ENCODE assay signal across 11 cellular contexts in the genomic region with DNA sequence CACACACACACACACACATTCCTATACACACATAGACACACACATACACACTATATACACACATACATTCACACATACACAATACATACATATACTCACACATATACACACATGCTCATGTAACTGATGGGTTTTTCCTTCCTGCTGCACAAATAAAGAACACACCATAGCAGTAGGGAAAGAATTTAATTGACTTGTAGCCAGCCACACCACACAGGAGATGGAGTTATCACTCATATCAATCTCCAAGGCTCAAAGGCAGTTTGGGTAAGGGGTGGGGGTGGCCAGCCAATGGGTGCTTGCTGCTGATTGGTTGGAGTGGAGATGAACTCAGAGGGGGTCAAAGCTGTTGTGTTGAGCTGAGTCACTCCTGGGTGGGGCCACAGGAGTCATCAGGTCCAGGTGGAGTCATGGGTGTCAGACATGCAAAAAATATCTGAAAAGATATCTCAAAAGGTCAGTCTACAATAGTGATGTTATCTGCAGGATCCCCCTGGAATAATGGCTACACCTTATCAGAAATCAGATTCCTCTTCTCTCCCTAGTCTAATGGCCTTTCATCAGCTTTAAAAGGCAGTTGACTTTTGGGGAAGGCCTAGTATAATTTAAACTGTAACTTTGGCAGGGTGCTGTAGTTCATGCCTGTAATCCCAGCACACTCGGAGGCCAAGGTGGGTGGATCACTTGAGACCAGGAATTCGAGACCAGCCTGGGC. TPM values are rescaled to one million over a fixed set of nuclear protein-coding genes. Genes with fewer than 3 reads are reported as not detected.
A peak's percentile ranks its signal among the peaks of the same experiment; 100 is the strongest.
DNase-seq lines count a peak whose midpoint lies in the region; ATAC-seq and TF ChIP-seq lines count a peak whose summit lies in the region.
"Had no signal": no experiment of that assay in that cellular context is flagged by ENCODE, and none has a peak within 500 bp of the region (broad histone marks: within the 10 kb centered on the region; RNA-seq: fewer than 3 reads in every experiment).

No MANE protein-coding gene starts in this region.

- dilution Hi-C loops in mammary epithelial cell (cut with HindIII; ENCODE audit: low sequenced_read_pairs), result loop anchor here (10.0 kb wide), 1 partner anchor 105 kb away; no protein-coding TSS in a partner anchor

- H3K9me3 ChIP-seq in OCI-LY1 (ENCODE audit: low read length) (no peaks in the 10 kb centered on the region), mammary epithelial cell (replicated peaks; ENCODE audit: insufficient read depth, low read length) (no peaks in the 10 kb centered on the region)

- BruUV-seq in mammary epithelial cell (replicated peaks; lab: Mats Ljungman, UMichigan), result no TSS peak

- no peak overlapping the region for H3K27ac Mint-ChIP-seq in activated CD4-positive, alpha-beta T cell treated with anti-CD3 and anti-CD28 coated beads, Interleukin-2, amount 10 ng/mL, durations not matched to agents 24 days and 14 days
- no peak overlapping the region for H3K27ac Mint-ChIP-seq in stimulated activated effector memory CD8-positive, alpha-beta T cell treated with anti-CD3 and anti-CD28 coated beads, Interleukin-12 subunit alpha, Interleukin-12 subunit beta, amount 100 ng/mL, for 72 hours

- H3K27ac ChIP-seq in OCI-LY1 (ENCODE audit: low read depth, low read length, poor library complexity, severe bottlenecking) (peak overlapping the region; percentile 96), mammary epithelial cell (ENCODE audit: insufficient read depth, low read depth, low read length) (peak overlapping the region; percentile 36)

- no peaks in the 10 kb centered on the region for H4K20me1 ChIP-seq in OCI-LY1 (ENCODE audit: insufficient read depth, low read length)
- no peaks in the 10 kb centered on the region for H4K20me1 ChIP-seq in mammary epithelial cell (ENCODE audit: insufficient read depth, low read length)

- H3K36me3 ChIP-seq in OCI-LY1 (ENCODE audit: insufficient read depth, low read length) (no peaks in the 10 kb centered on the region), mammary epithelial cell (ENCODE audit: insufficient read depth, low read length) (no peaks in the 10 kb centered on the region)

- H3K4me1 Mint-ChIP-seq in activated CD4-positive, alpha-beta T cell treated with anti-CD3 and anti-CD28 coated beads, Interleukin-2, amount 10 ng/mL, durations not matched to agents 24 days and 14 days, result peaks cover 8% of the 10 kb centered on the region
- peaks cover 11% of the 10 kb centered on the region for H3K4me1 Mint-ChIP-seq in stimulated activated effector memory CD8-positive, alpha-beta T cell treated with anti-CD3 and anti-CD28 coated beads, Interleukin-12 subunit alpha, Interleukin-12 subunit beta, amount 100 ng/mL, for 72 hours

- intact Hi-C loops in activated CD4-positive, alpha-beta T cell treated with anti-CD3 and anti-CD28 coated beads, Interleukin-2, amount 10 ng/mL, durations not matched to agents 24 days and 14 days (cut with micrococcal nuclease), result no loop called here
- intact Hi-C loops in mammary epithelial cell (cut with micrococcal nuclease), result no loop called here

- ATAC-seq in stimulated activated effector memory CD8-positive, alpha-beta T cell treated with anti-CD3 and anti-CD28 coated beads, Interleukin-12 subunit alpha, Interleukin-12 subunit beta, amount 100 ng/mL, for 72 hours, result peak; percentile 91
- no peak for ATAC-seq in HG03095 (IDR thresholded peaks at IDR 0.05; ENCODE audit: unreplicated experiment)
- ATAC-seq: WTC11 had no signal

- DNase-seq in activated CD4-positive, alpha-beta T cell treated with anti-CD3 and anti-CD28 coated beads for 48 hours, result peak; percentile 71
- DNase-seq in activated CD4-positive, alpha-beta T cell treated with anti-CD3 and anti-CD28 coated beads, Interleukin-2, amount 10 ng/mL, durations not matched to agents 24 days and 14 days, result no peak
- DNase-seq in mammary epithelial cell (peak; percentile 79), HuH-7 (ENCODE audit: low spot score) (no peak), NCI-H748 treated with DMSO at 0.1 percent for 48 hours (lab: John Stamatoyannopoulos, UW) (no peak)
- no peak for DNase-seq in stimulated activated effector memory CD8-positive, alpha-beta T cell treated with anti-CD3 and anti-CD28 coated beads, Interleukin-12 subunit alpha, Interleukin-12 subunit beta, amount 100 ng/mL, for 72 hours (ENCODE audit: low spot score in 2 of 2)
- DNase-seq: caudate nucleus, H7 had no signal

- H3K9ac ChIP-seq in OCI-LY1 (ENCODE audit: low read length), result peak overlapping the region; percentile 55
- H3K9ac ChIP-seq in mammary epithelial cell (ENCODE audit: insufficient read depth, low read length), result no peak overlapping the region

- H2AFZ ChIP-seq in OCI-LY1 (ENCODE audit: low read length) (no peak overlapping the region), mammary epithelial cell (ENCODE audit: low read depth, low read length) (peak overlapping the region; percentile 47)

- H3K27me3 ChIP-seq in OCI-LY1 (ENCODE audit: insufficient read depth, low read length) (no peaks in the 10 kb centered on the region), mammary epithelial cell (ENCODE audit: insufficient read depth, low read length) (no peaks in the 10 kb centered on the region)

- peaks cover 8% of the 10 kb centered on the region for H3F3A ChIP-seq in OCI-LY1 (ENCODE audit: insufficient read depth, low read length)

- H3K9me2 ChIP-seq in OCI-LY1 (ENCODE audit: low read depth, low read length), result no peaks in the 10 kb centered on the region

- H3K4me3 Mint-ChIP-seq in activated CD4-positive, alpha-beta T cell treated with anti-CD3 and anti-CD28 coated beads, Interleukin-2, amount 10 ng/mL, durations not matched to agents 24 days and 14 days, result no peak overlapping the region
- H3K4me3 Mint-ChIP-seq in stimulated activated effector memory CD8-positive, alpha-beta T cell treated with anti-CD3 and anti-CD28 coated beads, Interleukin-12 subunit alpha, Interleukin-12 subunit beta, amount 100 ng/mL, for 72 hours, result no peak overlapping the region
- H3K4me3 Mint-ChIP-seq: WTC11 had no signal

- H3K27me3 Mint-ChIP-seq in activated CD4-positive, alpha-beta T cell treated with anti-CD3 and anti-CD28 coated beads, Interleukin-2, amount 10 ng/mL, durations not matched to agents 24 days and 14 days, result peaks cover 4% of the 10 kb centered on the region

- H3K4me1 ChIP-seq in OCI-LY1 (ENCODE audit: insufficient read depth, low read length, severe bottlenecking) (peaks cover 89% of the 10 kb centered on the region), mammary epithelial cell (ENCODE audit: insufficient read depth, low read length) (peaks cover 21% of the 10 kb centered on the region)

- TF ChIP-seq CTCF in OCI-LY1 (IDR thresholded peaks at IDR 0.05; ENCODE audit: low read length) (no peak), mammary epithelial cell (conservative IDR thresholded peaks at IDR 0.05 in 1 of 2, IDR thresholded peaks at IDR 0.05 in 1 of 2; ENCODE audit: extremely low read depth in 1 of 2, insufficient read depth in 1 of 2, low read depth in 1 of 2, low read length in 2 of 2) (no peak)

- H3K4me3 ChIP-seq in OCI-LY1 (ENCODE audit: low read depth, low read length, poor library complexity, severe bottlenecking), result peak overlapping the region; percentile 44
- no peak overlapping the region for H3K4me3 ChIP-seq in mammary epithelial cell (replicated peaks in 1 of 3; ENCODE audit: insufficient read depth in 1 of 3, low read depth in 2 of 3, low read length in 3 of 3)

- 50% methylated on average over 2 of the region's 2 CpGs for WGBS in mammary epithelial cell (ENCODE audit: low coverage, missing lambda C conversion rate)

- H3K79me2 ChIP-seq in OCI-LY1 (ENCODE audit: insufficient read depth, low read length), result no peaks in the 10 kb centered on the region
- H3K79me2 ChIP-seq in mammary epithelial cell (ENCODE audit: insufficient read depth, low read length), result no peaks in the 10 kb centered on the region

- no peaks in the 10 kb centered on the region for H3K9me3 Mint-ChIP-seq in activated CD4-positive, alpha-beta T cell treated with anti-CD3 and anti-CD28 coated beads, Interleukin-2, amount 10 ng/mL, durations not matched to agents 24 days and 14 days
- no peaks in the 10 kb centered on the region for H3K9me3 Mint-ChIP-seq in stimulated activated effector memory CD8-positive, alpha-beta T cell treated with anti-CD3 and anti-CD28 coated beads, Interleukin-12 subunit alpha, Interleukin-12 subunit beta, amount 100 ng/mL, for 72 hours
- H3K9me3 Mint-ChIP-seq: WTC11 had no signal

- H3K36me3 Mint-ChIP-seq in activated CD4-positive, alpha-beta T cell treated with anti-CD3 and anti-CD28 coated beads, Interleukin-2, amount 10 ng/mL, durations not matched to agents 24 days and 14 days (ENCODE audit: low read depth), result no peaks in the 10 kb centered on the region
- no peaks in the 10 kb centered on the region for H3K36me3 Mint-ChIP-seq in stimulated activated effector memory CD8-positive, alpha-beta T cell treated with anti-CD3 and anti-CD28 coated beads, Interleukin-12 subunit alpha, Interleukin-12 subunit beta, amount 100 ng/mL, for 72 hours
- H3K36me3 Mint-ChIP-seq: WTC11 had no signal

- in situ Hi-C loops in mammary epithelial cell (cut with MboI; ENCODE audit: low sequenced_read_pairs in 2 of 2), result no loop called here

- CTCF ChIA-PET in mammary epithelial cell (lab: Charles Lee; ENCODE audit: low non-redundant PET), result interaction anchor here (0.6 kb wide), 1 partner anchor 44 kb away, joined by 3 read pairs; no protein-coding TSS in a partner anchor

- H3K4me2 ChIP-seq in OCI-LY1 (ENCODE audit: low read length) (peak overlapping the region; percentile 68), mammary epithelial cell (ENCODE audit: insufficient read depth, low read depth, low read length) (peak overlapping the region; percentile 48)

RNA-seq across cellular contexts. Expression of a gene that starts 46.1 kb away (rescaled TPM):
- 135 and 136 TPM in 2 replicates for total RNA-seq in activated CD4-positive, alpha-beta T cell treated with anti-CD3 and anti-CD28 coated beads, Interleukin-2, amount 10 ng/mL, durations not matched to agents 24 days and 14 days
- total RNA-seq in mammary epithelial cell, result 100 to 1,000 TPM in 1 of 2 donors, 10 to 100 TPM in 1; 93.0 to 119 TPM
- 58.2 TPM for polyA plus RNA-seq in mammary epithelial cell
- 35.8 TPM for polyA minus RNA-seq in mammary epithelial cell

Comparison
In these comparisons a context has a peak if more than half of its experiments do, and no peak if none do; other contexts are left out.
1. DNase-seq: peak in activated CD4-positive, alpha-beta T cell treated with anti-CD3 and anti-CD28 coated beads for 48 hours (single experiment) and mammary epithelial cell (single experiment); none in activated CD4-positive, alpha-beta T cell treated with anti-CD3 and anti-CD28 coated beads, Interleukin-2, amount 10 ng/mL, durations not matched to agents 24 days and 14 days (single experiment), stimulated activated effector memory CD8-positive, alpha-beta T cell treated with anti-CD3 and anti-CD28 coated beads, Interleukin-12 subunit alpha, Interleukin-12 subunit beta, amount 100 ng/mL, for 72 hours (0 of 2), HuH-7 (single experiment) and NCI-H748 treated with DMSO at 0.1 percent for 48 hours (single experiment).